Comparison of ENCODE assay signal across 9 cellular contexts in genomic region chr18:72100465-72100864, GRCh38.
"Had no signal": no experiment of that assay in that cellular context is flagged by ENCODE, and none has a peak within 500 bp of the region (broad histone marks: within the 10 kb centered on the region; RNA-seq: fewer than 3 reads in every experiment).

No MANE protein-coding gene starts in this region.

- DNase-seq: H9, HCEC 1CT, KBM-7 had no signal

- H3K27ac ChIP-seq: HL-60 had no signal

- H3K9me3 Mint-ChIP-seq: H9 had no signal

- H3K4me3 ChIP-seq: GM23338 had no signal

- H3K4me1 Mint-ChIP-seq: GM23338, H9, IgD-negative memory B cell had no signal

- H3K27ac Mint-ChIP-seq: GM23338, H9, IgD-negative memory B cell had no signal

- H2AFZ ChIP-seq: GM23338 had no signal

- H3K27me3 Mint-ChIP-seq: IgD-negative memory B cell had no signal

- ATAC-seq: GM23338, HepG2 had no signal

- H3K4me3 Mint-ChIP-seq: GM23338, H9, IgD-negative memory B cell had no signal

- FAIRE-seq: H1, H54, HepG2 had no signal

- H3K4me2 ChIP-seq: GM23338 had no signal
